1 cellular context compared by ENCODE assay signal in genomic region chr1:61644303-61644702, GRCh38.
TF ChIP-seq lines count a peak whose summit lies in the region.

No MANE protein-coding gene starts in this region.

TF ChIP-seq in HEK293, 187 proteins besides CTCF, POLR2A, EP300 and RAD21:
- TF ChIP-seq ZNF18 (tag by site-specific recombination; IDR thresholded peaks at IDR 0.05) (peak; percentile 48; the same call in 1 of the 2 replicates), ZFHX2 (tag by site-specific recombination; conservative IDR thresholded peaks at IDR 0.05) (peak; percentile 97), TCF7L2 (IDR thresholded peaks at IDR 0.05; ENCODE audit: borderline replicate concordance, low read depth, low read length) (peak; percentile 67; the same call in 1 of the 2 replicates), REPIN1 (tag by site-specific recombination; IDR thresholded peaks at IDR 0.05; ENCODE audit: low read depth) (no peak), EGR2 (tag by site-specific recombination; IDR thresholded peaks at IDR 0.05; ENCODE audit: low read depth) (peak; percentile 98)
TF ChIP-seq in HEK293: peak in this region for 4.
